In the genomic region with DNA sequence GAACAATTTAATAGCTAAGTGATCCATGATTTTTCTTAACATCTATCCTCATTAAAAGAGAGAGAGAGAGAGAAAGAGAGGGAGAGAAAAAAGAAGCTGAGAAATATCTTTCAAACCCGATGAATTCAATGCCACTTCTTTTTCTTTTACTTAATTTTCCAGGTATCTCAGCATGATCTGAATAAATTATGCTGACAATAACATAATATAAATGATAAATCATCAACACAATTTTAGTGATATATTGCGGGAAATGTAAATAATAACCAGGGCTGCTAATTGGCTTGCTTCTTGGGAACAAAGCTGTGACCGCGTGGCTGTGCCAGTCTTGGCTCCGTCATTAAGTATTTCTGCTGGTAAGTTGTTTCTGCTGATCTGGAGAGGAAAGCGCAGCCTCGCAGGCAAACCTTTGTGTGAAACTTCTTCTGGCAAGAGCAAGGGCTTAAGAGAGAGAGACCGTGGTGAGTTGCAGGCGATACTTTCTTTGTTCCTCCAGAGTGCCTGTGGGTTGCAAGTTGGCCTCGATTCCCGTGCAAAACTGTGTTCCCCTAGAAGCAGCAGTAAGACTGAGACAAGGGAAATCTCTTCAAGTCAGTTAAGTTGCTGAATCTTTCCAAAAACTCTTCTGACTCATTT, we compare ENCODE assay signal across 1 cellular context.
TF ChIP-seq lines count a peak whose summit lies in the region.

No MANE protein-coding gene starts in this region.

TF ChIP-seq in H1, 55 proteins besides CTCF, POLR2A, EP300 and RAD21:
- TF ChIP-seq SP4 (IDR thresholded peaks at IDR 0.05; ENCODE audit: low read length) (no peak), FOSL1 (IDR thresholded peaks at IDR 0.05; ENCODE audit: insufficient read depth, low read depth, low read length) (no peak), BCL11A (IDR thresholded peaks at IDR 0.05; ENCODE audit: low read depth in 2 of 2, low read length in 2 of 2) (no peak), HDAC2 (IDR thresholded peaks at IDR 0.05; ENCODE audit: borderline replicate concordance in 1 of 2, low read depth in 2 of 2, low read length in 2 of 2) (no peak), BACH1 (IDR thresholded peaks at IDR 0.05; ENCODE audit: low read length) (no peak), RFX5 (IDR thresholded peaks at IDR 0.05; ENCODE audit: borderline replicate concordance, low read depth, low read length) (no peak), JUN (IDR thresholded peaks at IDR 0.05; ENCODE audit: low read depth, low read length) (no peak), BRCA1 (IDR thresholded peaks at IDR 0.05; ENCODE audit: low read depth, low read length) (no peak)
- TF ChIP-seq, protein P1, sequence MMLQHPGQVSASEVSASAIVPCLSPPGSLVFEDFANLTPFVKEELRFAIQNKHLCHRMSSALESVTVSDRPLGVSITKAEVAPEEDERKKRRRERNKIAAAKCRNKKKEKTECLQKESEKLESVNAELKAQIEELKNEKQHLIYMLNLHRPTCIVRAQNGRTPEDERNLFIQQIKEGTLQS (IDR thresholded peaks at IDR 0.05; ENCODE audit: insufficient read depth, low read depth, low read length) = no peak
